Comparison of ENCODE assay signal across 9 cellular contexts in the genomic region with DNA sequence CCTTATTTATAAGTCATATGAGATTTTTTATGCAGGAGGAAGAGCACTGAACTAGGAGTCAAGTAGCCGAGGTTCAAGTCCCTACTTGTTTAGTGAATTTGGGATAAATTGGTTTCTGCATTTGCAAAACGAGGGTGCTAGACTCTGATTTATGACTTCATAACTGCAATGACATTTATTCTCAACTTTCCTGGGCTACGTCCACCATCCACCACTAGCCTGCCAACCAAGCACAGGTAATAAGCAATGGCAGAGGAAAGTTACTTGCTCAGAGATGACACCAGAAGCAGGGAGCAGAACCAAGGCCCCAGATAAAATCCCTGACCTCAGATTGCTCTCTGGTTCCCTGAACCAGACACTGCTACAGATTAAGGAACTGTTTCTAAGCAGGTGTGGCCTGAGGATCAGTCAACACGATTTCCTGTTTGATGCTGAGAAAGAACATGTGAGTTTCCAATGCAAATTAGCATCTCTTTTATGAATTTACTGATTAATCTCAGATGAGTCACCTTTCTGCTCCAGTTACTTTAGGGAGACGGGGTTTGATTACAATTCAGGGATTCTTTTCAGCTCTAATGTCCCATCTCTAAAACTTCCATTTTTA. TPM values are rescaled to one million over a fixed set of nuclear protein-coding genes. Genes with fewer than 3 reads are reported as not detected.
DNase-seq lines count a peak whose midpoint lies in the region; ATAC-seq, FAIRE-seq and TF ChIP-seq lines count a peak whose summit lies in the region.
"Had no signal": no experiment of that assay in that cellular context is flagged by ENCODE, and none has a peak within 500 bp of the region (broad histone marks: within the 10 kb centered on the region; RNA-seq: fewer than 3 reads in every experiment).

No MANE protein-coding gene starts in this region.

- no peaks in the 10 kb centered on the region for H3K9me3 ChIP-seq in keratinocyte (ENCODE audit: control insufficient read depth, low read depth, low read length)
- H3K9me3 ChIP-seq: thoracic aorta had no signal

- H3K4me1 ChIP-seq in keratinocyte (ENCODE audit: control insufficient read depth, extremely low read depth, insufficient read depth, low read length): peaks cover 7% of the 10 kb centered on the region

- dilution Hi-C loops in keratinocyte (cut with MboI; ENCODE audit: extremely low pct_ligation_motif_present, low sequenced_read_pairs): no loop called here

- TF ChIP-seq CTCF in keratinocyte (optimal IDR thresholded peaks at IDR 0.05 in 1 of 3, IDR thresholded peaks at IDR 0.05 in 1 of 3, conservative IDR thresholded peaks at IDR 0.05 in 1 of 3; ENCODE audit: extremely low read depth in 1 of 3, insufficient read depth in 2 of 3, low read length in 3 of 3) (no peak), endothelial cell (IDR thresholded peaks at IDR 0.05; ENCODE audit: unreplicated experiment) (no peak)

- H3K9me3 Mint-ChIP-seq in endothelial cell (ENCODE audit: unreplicated experiment): no peaks in the 10 kb centered on the region

- H3K36me3 Mint-ChIP-seq in endothelial cell (ENCODE audit: low read depth, unreplicated experiment): peaks cover 24% of the 10 kb centered on the region

- H3K79me2 ChIP-seq in keratinocyte (ENCODE audit: control insufficient read depth, insufficient read depth, low read length): no peaks in the 10 kb centered on the region

- H3K27ac ChIP-seq in keratinocyte (ENCODE audit: control insufficient read depth, insufficient read depth, low read length): no peak overlapping the region
- H3K27ac ChIP-seq: thoracic aorta had no signal

- H3K4me3 Mint-ChIP-seq in endothelial cell (ENCODE audit: unreplicated experiment): no peak overlapping the region

- H3K27me3 Mint-ChIP-seq in endothelial cell (ENCODE audit: unreplicated experiment): no peaks in the 10 kb centered on the region

- H3K9me1 ChIP-seq in keratinocyte (ENCODE audit: control insufficient read depth, extremely low read depth, insufficient read depth, low read length): no peaks in the 10 kb centered on the region

- peak overlapping the region; percentile 8 for H2AFZ ChIP-seq in keratinocyte (ENCODE audit: control insufficient read depth, low read length)

- no peak overlapping the region for H3K9ac ChIP-seq in keratinocyte (ENCODE audit: control insufficient read depth, extremely low read depth, insufficient read depth, low read length)

- peak; percentile 97 for FAIRE-seq in GM18507 (lab: Jason Lieb, UNC)
- peak; percentile 61 for FAIRE-seq in keratinocyte (lab: Jason Lieb, UNC)

- no peak overlapping the region for H3K27ac Mint-ChIP-seq in endothelial cell (ENCODE audit: unreplicated experiment)

- no peaks in the 10 kb centered on the region for H4K20me1 ChIP-seq in keratinocyte (ENCODE audit: control insufficient read depth, extremely low read depth, insufficient read depth, low read length)

- H3K4me2 ChIP-seq in keratinocyte (ENCODE audit: control insufficient read depth, extremely low read depth, insufficient read depth, low read depth, low read length): peak overlapping the region; percentile 18

- peaks cover 0 to 1% of the 10 kb centered on the region in 2 experiments for H3K36me3 ChIP-seq in keratinocyte (ENCODE audit: control insufficient read depth in 2 of 2, extremely low read depth in 1 of 2, insufficient read depth in 2 of 2, low read length in 2 of 2)

- no peaks in the 10 kb centered on the region for H3K27me3 ChIP-seq in keratinocyte (ENCODE audit: control insufficient read depth, extremely low read depth, insufficient read depth, low read length)

- H3K4me3 ChIP-seq in keratinocyte (ENCODE audit: control insufficient read depth in 2 of 3, extremely low read depth in 1 of 3, insufficient read depth in 2 of 3, low read depth in 1 of 3, low read length in 3 of 3): no peak overlapping the region
- H3K4me3 ChIP-seq: thoracic aorta had no signal

- peak; percentile 67 for ATAC-seq in GM21619 (IDR thresholded peaks at IDR 0.05; ENCODE audit: unreplicated experiment)

- DNase-seq in GM18507 (ENCODE audit: extremely low spot score, insufficient read length, low read depth) (peak; percentile 23), HT-29 (ENCODE audit: low spot score) (peak; percentile 7), keratinocyte (ENCODE audit: low read depth, low spot score) (no peak), pons (ENCODE audit: low spot score) (no peak), endothelial cell (ENCODE audit: low spot score) (no peak), SIG-M5 (lab: John Stamatoyannopoulos, UW) (no peak), GDM1 (lab: John Stamatoyannopoulos, UW) (no peak)

- peaks cover 31% of the 10 kb centered on the region for H3K4me1 Mint-ChIP-seq in endothelial cell (ENCODE audit: unreplicated experiment)

RNA-seq across cellular contexts. Expression of a gene that starts 52.7 kb away (rescaled TPM):
- 3.8 and 5.4 TPM in 2 replicates for total RNA-seq in HT-29 (2014; rRNA removed; shearing (Covaris generic))
- polyA plus RNA-seq in keratinocyte: 4.0 to 5.3 TPM (median 4.3 TPM) in 3 replicates
- polyA plus RNA-seq in keratinocyte (2011; ENCODE audit: low read depth): 1.6 TPM
- polyA plus RNA-seq in keratinocyte (2011; cell fraction: cytosol; rRNA removed): 1.7 and 2.3 TPM in 2 replicates
- 6.1 and 6.2 TPM in 2 replicates for polyA plus RNA-seq in keratinocyte (2011; cell fraction: nucleus; rRNA removed)
- polyA plus RNA-seq in keratinocyte (2012; ENCODE audit: low replicate concordance): 2.6 and 3.8 TPM in 2 replicates
- polyA minus RNA-seq in keratinocyte: 3.4 to 5.1 TPM (median 4.8 TPM) in 3 replicates
- polyA minus RNA-seq in keratinocyte (2011; cell fraction: cytosol; rRNA and poly(A)+ RNA removed): 1.7 TPM
- polyA minus RNA-seq in keratinocyte (2011; cell fraction: nucleus; rRNA and poly(A)+ RNA removed): 5.1 and 5.2 TPM in 2 replicates
- total RNA-seq in endothelial cell (ENCODE audit: unreplicated experiment): 33.5 TPM

Comparison
In these comparisons a context has a peak if more than half of its experiments do, and no peak if none do; other contexts are left out.
1. DNase-seq: peak in GM18507 (single experiment) and HT-29 (single experiment); none in keratinocyte (single experiment), pons (single experiment), endothelial cell (single experiment), SIG-M5 (single experiment) and GDM1 (single experiment).